In the genomic region with DNA sequence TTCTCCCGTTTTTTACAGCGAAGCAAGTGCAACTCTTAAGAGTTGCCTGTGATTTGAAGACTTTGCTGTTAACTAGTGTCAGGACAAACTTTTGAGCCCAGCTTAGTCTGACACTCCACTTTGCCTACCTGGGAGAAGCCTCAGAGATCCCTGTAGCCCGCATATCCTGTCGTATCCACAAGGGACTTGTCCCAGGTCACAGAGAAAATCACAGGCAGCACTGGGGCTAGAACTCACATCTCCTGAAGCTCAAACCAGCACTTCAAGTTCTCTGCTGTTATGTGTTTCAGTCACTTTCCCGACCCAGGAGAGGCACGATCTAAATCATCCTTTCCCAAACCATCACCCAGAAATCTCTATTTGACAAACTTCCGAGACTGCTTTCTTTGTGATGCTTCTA, we compare ENCODE assay signal across 18 cellular contexts.
DNase-seq lines count a peak whose midpoint lies in the region; ATAC-seq, FAIRE-seq and TF ChIP-seq lines count a peak whose summit lies in the region.
"Had no signal": no experiment of that assay in that cellular context is flagged by ENCODE, and none has a peak within 500 bp of the region (broad histone marks: within the 10 kb centered on the region; RNA-seq: fewer than 3 reads in every experiment).

No MANE protein-coding gene starts in this region.

- H3K27ac ChIP-seq in SJSA1 (peak overlapping the region; percentile 83), keratinocyte (ENCODE audit: control insufficient read depth, insufficient read depth, low read length) (peak overlapping the region; percentile 75), suprapubic skin (peak overlapping the region; percentile 57)

- no peak for FAIRE-seq in keratinocyte (lab: Jason Lieb, UNC)
- FAIRE-seq: endothelial cell of umbilical vein, GM12892 had no signal

- TF ChIP-seq CTCF in keratinocyte (optimal IDR thresholded peaks at IDR 0.05 in 1 of 3, IDR thresholded peaks at IDR 0.05 in 1 of 3, conservative IDR thresholded peaks at IDR 0.05 in 1 of 3; ENCODE audit: extremely low read depth in 1 of 3, insufficient read depth in 2 of 3, low read length in 3 of 3) (no peak), suprapubic skin (IDR thresholded peaks at IDR 0.05) (no peak)

- H4K20me1 ChIP-seq in keratinocyte (ENCODE audit: control insufficient read depth, extremely low read depth, insufficient read depth, low read length): no peaks in the 10 kb centered on the region

- H3K9ac ChIP-seq in keratinocyte (ENCODE audit: control insufficient read depth, extremely low read depth, insufficient read depth, low read length): peak overlapping the region; percentile 9

- dilution Hi-C loops in keratinocyte (cut with MboI; ENCODE audit: extremely low pct_ligation_motif_present, low sequenced_read_pairs): no loop called here

- H3K9me3 ChIP-seq in SJSA1 (replicated peaks): no peaks in the 10 kb centered on the region
- no peaks in the 10 kb centered on the region for H3K9me3 ChIP-seq in keratinocyte (ENCODE audit: control insufficient read depth, low read depth, low read length)
- no peaks in the 10 kb centered on the region for H3K9me3 ChIP-seq in suprapubic skin
- H3K9me3 ChIP-seq: gastrocnemius medialis, HAP-1 had no signal

- DNase-seq in NCI-H526 (lab: John Stamatoyannopoulos, UW): peak; percentile 5 to 15
- no peak for DNase-seq in NCI-H526 treated with DMSO at 0.1 percent for 48 hours (lab: John Stamatoyannopoulos, UW)
- DNase-seq in SJSA1 (ENCODE audit: low read depth in 1 of 2, low spot score in 2 of 2): peak in 1 of 2 experiments; percentile 1
- DNase-seq in keratinocyte (ENCODE audit: low read depth, low spot score): no peak
- no peak for DNase-seq in suprapubic skin (ENCODE audit: low spot score in 2 of 2)
- DNase-seq in T-helper 1 cell: no peak
- DNase-seq: activated CD4-positive, alpha-beta T cell treated with anti-CD3 and anti-CD28 coated beads for 1 hour; activated CD8-positive, alpha-beta memory T cell treated with anti-CD3 and anti-CD28 coated beads, Interleukin-2, amount 10 ng/mL, durations not matched to agents 7 days and 5 days; activated effector memory CD4-positive, alpha-beta T cell treated with Interleukin-2 at 50 U/mL for 16 hours; gastrocnemius medialis; GF-D8; immature natural killer cell; MV-4-11 had no signal

- WGBS in suprapubic skin: 77% methylated on average over 7 of the region's 7 CpGs

- H3K27me3 ChIP-seq in SJSA1 (replicated peaks) (no peaks in the 10 kb centered on the region), keratinocyte (ENCODE audit: control insufficient read depth, extremely low read depth, insufficient read depth, low read length) (no peaks in the 10 kb centered on the region), suprapubic skin (no peaks in the 10 kb centered on the region)
- H3K27me3 ChIP-seq: gastrocnemius medialis had no signal

- H2AFZ ChIP-seq in keratinocyte (ENCODE audit: control insufficient read depth, low read length): peak overlapping the region; percentile 8

- no peaks in the 10 kb centered on the region for H3K36me3 ChIP-seq in SJSA1
- H3K36me3 ChIP-seq in keratinocyte (ENCODE audit: control insufficient read depth in 2 of 2, extremely low read depth in 1 of 2, insufficient read depth in 2 of 2, low read length in 2 of 2): no peaks in the 10 kb centered on the region
- no peaks in the 10 kb centered on the region for H3K36me3 ChIP-seq in suprapubic skin
- H3K36me3 ChIP-seq: gastrocnemius medialis, HAP-1 had no signal

- TF ChIP-seq EP300 in suprapubic skin (IDR thresholded peaks at IDR 0.05): no peak

- no peak overlapping the region for H3K4me3 ChIP-seq in SJSA1
- H3K4me3 ChIP-seq in keratinocyte (ENCODE audit: control insufficient read depth in 2 of 3, extremely low read depth in 1 of 3, insufficient read depth in 2 of 3, low read depth in 1 of 3, low read length in 3 of 3): peak overlapping the region in 1 of 3 experiments; percentile 59
- H3K4me3 ChIP-seq in suprapubic skin: no peak overlapping the region
- H3K4me3 ChIP-seq: gastrocnemius medialis, HAP-1 had no signal

- no peak for TF ChIP-seq POLR2A in suprapubic skin (IDR thresholded peaks at IDR 0.05)

- H3K79me2 ChIP-seq in keratinocyte (ENCODE audit: control insufficient read depth, insufficient read depth, low read length): no peaks in the 10 kb centered on the region

- peak overlapping the region; percentile 87 for H3K4me2 ChIP-seq in keratinocyte (ENCODE audit: control insufficient read depth, extremely low read depth, insufficient read depth, low read depth, low read length)

- peaks cover 26% of the 10 kb centered on the region for H3K4me1 ChIP-seq in SJSA1 (replicated peaks)
- peaks cover 36% of the 10 kb centered on the region for H3K4me1 ChIP-seq in keratinocyte (ENCODE audit: control insufficient read depth, extremely low read depth, insufficient read depth, low read length)
- peaks cover 31% of the 10 kb centered on the region for H3K4me1 ChIP-seq in suprapubic skin

- ATAC-seq in esophagus mucosa (no peak), GM21390 (IDR thresholded peaks at IDR 0.05; ENCODE audit: unreplicated experiment) (no peak)
- ATAC-seq: activated CD8-positive, alpha-beta memory T cell treated with anti-CD3 and anti-CD28 coated beads, Interleukin-2, amount 10 ng/mL, durations not matched to agents 7 days and 5 days had no signal

- H3K9me1 ChIP-seq in keratinocyte (ENCODE audit: control insufficient read depth, extremely low read depth, insufficient read depth, low read length): no peaks in the 10 kb centered on the region

Comparison
In these comparisons a context has a peak if more than half of its experiments do, and no peak if none do; other contexts are left out.
1. DNase-seq: peak in NCI-H526 (2 of 2); none in NCI-H526 treated with DMSO at 0.1 percent for 48 hours (single experiment), keratinocyte (single experiment), suprapubic skin (0 of 2) and T-helper 1 cell (0 of 5).
2. Peak in every context shown above with its lines, with median percentiles within 50 percentile points of each other: H3K27ac ChIP-seq.